30 cellular contexts compared by ENCODE assay signal in genomic region chr10:5829267-5829666, GRCh38.
"Had no signal": no experiment of that assay in that cellular context is flagged by ENCODE, and none has a peak within 500 bp of the region (broad histone marks: within the 10 kb centered on the region; RNA-seq: fewer than 3 reads in every experiment).

No MANE protein-coding gene starts in this region.

- ATAC-seq: activated CD8-positive, alpha-beta memory T cell treated with anti-CD3 and anti-CD28 coated beads, Interleukin-2, amount 10 ng/mL, durations not matched to agents 7 days and 5 days; activated CD8-positive, alpha-beta T cell treated with anti-CD3 and anti-CD28 coated beads, Interleukin-2, amount 10 ng/mL, durations not matched to agents 7 days and 5 days; foreskin keratinocyte; heart left ventricle; mucosa of descending colon; natural killer cell treated with Interleukin-12 subunit alpha and Interleukin-12 subunit beta and Interleukin-15 and Interleukin-18, amount 100 ng/mL, for 72 hours; WTC11 had no signal

- DNase-seq: activated CD4-positive, alpha-beta T cell treated with anti-CD3 and anti-CD28 coated beads for 1 hour; activated CD4-positive, alpha-beta T cell treated with anti-CD3 and anti-CD28 coated beads, Interleukin-2, amount 50 U/mL, for 1 hour; activated CD8-positive, alpha-beta T cell treated with anti-CD3 and anti-CD28 coated beads, Interleukin-2, amount 10 ng/mL, durations not matched to agents 7 days and 5 days; activated gamma-delta T cell; activated naive CD4-positive, alpha-beta T cell treated with anti-CD3 and anti-CD28 coated beads, Interleukin-2, amount 10 ng/mL, durations not matched to agents 7 days and 5 days; activated naive CD8-positive, alpha-beta T cell treated with anti-CD3 and anti-CD28 coated beads, Interleukin-2, amount 10 ng/mL, durations not matched to agents 7 days and 5 days; central memory CD4-positive, alpha-beta T cell; endodermal cell; foreskin keratinocyte; heart left ventricle; left ventricle myocardium inferior; mesendoderm; mucosa of descending colon; retina; stimulated activated CD4-positive, alpha-beta T cell treated with anti-CD3 and anti-CD28 coated beads, Interleukin-15, amount 100 ng/mL, for 24 hours; stimulated activated CD4-positive, alpha-beta T cell treated with anti-CD3 and anti-CD28 coated beads, Interleukin-2, amount 100 ng/mL, for 24 hours; stimulated activated naive CD4-positive, alpha-beta T cell treated with Interleukin-2 at 50 U/mL for 16 hours; trophoblast cell; uterus had no signal

- H3K27ac ChIP-seq: esophagus muscularis mucosa, foreskin keratinocyte, heart left ventricle, left ventricle myocardium inferior, neutrophil, prostate gland, thoracic aorta, uterus had no signal

- H3K36me3 ChIP-seq: esophagus muscularis mucosa, heart left ventricle, left ventricle myocardium inferior, neutrophil, prostate gland, thoracic aorta, uterus had no signal

- H3K36me3 Mint-ChIP-seq: activated CD8-positive, alpha-beta memory T cell treated with anti-CD3 and anti-CD28 coated beads, Interleukin-2, amount 10 ng/mL, durations not matched to agents 7 days and 5 days; activated naive CD4-positive, alpha-beta T cell treated with anti-CD3 and anti-CD28 coated beads, Interleukin-2, amount 10 ng/mL, durations not matched to agents 7 days and 5 days; activated naive CD8-positive, alpha-beta T cell treated with anti-CD3 and anti-CD28 coated beads, Interleukin-2, amount 10 ng/mL, durations not matched to agents 7 days and 5 days; natural killer cell treated with Interleukin-12 subunit alpha and Interleukin-12 subunit beta and Interleukin-15 and Interleukin-18, amount 100 ng/mL, for 72 hours; WTC11 had no signal

- H3K9me3 Mint-ChIP-seq: activated naive CD4-positive, alpha-beta T cell treated with anti-CD3 and anti-CD28 coated beads, Interleukin-2, amount 10 ng/mL, durations not matched to agents 7 days and 5 days; activated naive CD8-positive, alpha-beta T cell treated with anti-CD3 and anti-CD28 coated beads, Interleukin-2, amount 10 ng/mL, durations not matched to agents 7 days and 5 days; dendritic cell treated with granulocyte-macrophage colony-stimulating factor and Interleukin-4, amounts not matched to agents 40 ng/mL and 50 ng/mL, for 4 days; endodermal cell; natural killer cell treated with Interleukin-12 subunit alpha and Interleukin-12 subunit beta and Interleukin-15 and Interleukin-18, amount 100 ng/mL, for 72 hours; WTC11 had no signal

- H3K4me3 Mint-ChIP-seq: activated CD8-positive, alpha-beta memory T cell treated with anti-CD3 and anti-CD28 coated beads, Interleukin-2, amount 10 ng/mL, durations not matched to agents 7 days and 5 days; activated CD8-positive, alpha-beta T cell treated with anti-CD3 and anti-CD28 coated beads, Interleukin-2, amount 10 ng/mL, durations not matched to agents 7 days and 5 days; activated naive CD4-positive, alpha-beta T cell treated with anti-CD3 and anti-CD28 coated beads, Interleukin-2, amount 10 ng/mL, durations not matched to agents 7 days and 5 days; activated naive CD8-positive, alpha-beta T cell treated with anti-CD3 and anti-CD28 coated beads, Interleukin-2, amount 10 ng/mL, durations not matched to agents 7 days and 5 days; dendritic cell treated with granulocyte-macrophage colony-stimulating factor and Interleukin-4, amounts not matched to agents 40 ng/mL and 50 ng/mL, for 4 days; endodermal cell; natural killer cell treated with Interleukin-12 subunit alpha and Interleukin-12 subunit beta and Interleukin-15 and Interleukin-18, amount 100 ng/mL, for 72 hours; WTC11 had no signal

- H3K27me3 ChIP-seq: heart left ventricle, neutrophil, uterus had no signal

- H3K9me3 ChIP-seq: esophagus muscularis mucosa, heart left ventricle, left ventricle myocardium inferior, mucosa of descending colon, neutrophil, prostate gland, thoracic aorta, uterus had no signal

- H3K4me1 ChIP-seq: esophagus muscularis mucosa, foreskin keratinocyte, uterus had no signal

- FAIRE-seq: astrocyte, TTC549 had no signal

- H3K4me1 Mint-ChIP-seq: activated CD8-positive, alpha-beta memory T cell treated with anti-CD3 and anti-CD28 coated beads, Interleukin-2, amount 10 ng/mL, durations not matched to agents 7 days and 5 days; activated naive CD4-positive, alpha-beta T cell treated with anti-CD3 and anti-CD28 coated beads, Interleukin-2, amount 10 ng/mL, durations not matched to agents 7 days and 5 days; activated naive CD8-positive, alpha-beta T cell treated with anti-CD3 and anti-CD28 coated beads, Interleukin-2, amount 10 ng/mL, durations not matched to agents 7 days and 5 days; WTC11 had no signal

- H3K27me3 Mint-ChIP-seq: dendritic cell treated with granulocyte-macrophage colony-stimulating factor and Interleukin-4, amounts not matched to agents 40 ng/mL and 50 ng/mL, for 4 days; natural killer cell treated with Interleukin-12 subunit alpha and Interleukin-12 subunit beta and Interleukin-15 and Interleukin-18, amount 100 ng/mL, for 72 hours had no signal

- H3K27ac Mint-ChIP-seq: activated CD8-positive, alpha-beta memory T cell treated with anti-CD3 and anti-CD28 coated beads, Interleukin-2, amount 10 ng/mL, durations not matched to agents 7 days and 5 days; activated CD8-positive, alpha-beta T cell treated with anti-CD3 and anti-CD28 coated beads, Interleukin-2, amount 10 ng/mL, durations not matched to agents 7 days and 5 days; activated naive CD4-positive, alpha-beta T cell treated with anti-CD3 and anti-CD28 coated beads, Interleukin-2, amount 10 ng/mL, durations not matched to agents 7 days and 5 days; activated naive CD8-positive, alpha-beta T cell treated with anti-CD3 and anti-CD28 coated beads, Interleukin-2, amount 10 ng/mL, durations not matched to agents 7 days and 5 days; dendritic cell treated with granulocyte-macrophage colony-stimulating factor and Interleukin-4, amounts not matched to agents 40 ng/mL and 50 ng/mL, for 4 days; endodermal cell; natural killer cell treated with Interleukin-12 subunit alpha and Interleukin-12 subunit beta and Interleukin-15 and Interleukin-18, amount 100 ng/mL, for 72 hours; WTC11 had no signal

- H3K4me3 ChIP-seq: esophagus muscularis mucosa, heart left ventricle, left ventricle myocardium inferior, lung, mucosa of descending colon, prostate gland, thoracic aorta, uterus had no signal
